In genomic region chr10:1281402-1281782, GRCh38 we compare ENCODE assay signal across 18 cellular contexts.
A peak's percentile ranks its signal among the peaks of the same experiment; 100 is the strongest.
DNase-seq lines count a peak whose midpoint lies in the region; ATAC-seq, FAIRE-seq and TF ChIP-seq lines count a peak whose summit lies in the region.
"Had no signal": no experiment of that assay in that cellular context is flagged by ENCODE, and none has a peak within 500 bp of the region (broad histone marks: within the 10 kb centered on the region; RNA-seq: fewer than 3 reads in every experiment).

No MANE protein-coding gene starts in this region.

- CTCF ChIA-PET in H1 (lab: Charles Lee; ENCODE audit: partially characterized antibody) = interaction anchor here (1.2 kb wide), 1 partner anchor 112 kb away, joined by 3 read pairs; no protein-coding TSS in a partner anchor

- H2BK120ac ChIP-seq in H1 (replicated peaks; ENCODE audit: low read depth, low read length) = no peak overlapping the region

- no peak overlapping the region for H3K18ac ChIP-seq in H1 (ENCODE audit: extremely low read depth, low read length)

- H2BK15ac ChIP-seq in H1 (ENCODE audit: low read length) = no peak overlapping the region

- no peak overlapping the region for H3K27ac ChIP-seq in H1 (ENCODE audit: low read depth, low read length)
- H3K27ac ChIP-seq: 22Rv1, A549 had no signal

- peaks cover 5% of the 10 kb centered on the region for H3K36me3 Mint-ChIP-seq in osteocyte (ENCODE audit: unreplicated experiment)
- H3K36me3 Mint-ChIP-seq: CD14-positive monocyte; CD4-positive, alpha-beta memory T cell had no signal

- no peaks in the 10 kb centered on the region for H3K36me3 ChIP-seq in H1 (ENCODE audit: control insufficient read depth in 2 of 4, insufficient read depth in 4 of 4, low read length in 3 of 4)

- TF ChIP-seq CTCF in H1 (IDR thresholded peaks at IDR 0.05; ENCODE audit: control extremely low read depth in 1 of 3, insufficient read depth in 1 of 3, low read depth in 1 of 3, low read length in 3 of 3) = no peak
- TF ChIP-seq CTCF in osteocyte (IDR thresholded peaks at IDR 0.05) = no peak
- TF ChIP-seq CTCF in omental fat pad (IDR thresholded peaks at IDR 0.05) = no peak

- H3K79me2 ChIP-seq in H1 (ENCODE audit: control insufficient read depth in 1 of 2, insufficient read depth in 2 of 2, low read length in 2 of 2) = no peaks in the 10 kb centered on the region

- H3K4me3 ChIP-seq in H1 (ENCODE audit: extremely low read depth in 1 of 4, insufficient read depth in 2 of 4, low read depth in 3 of 4, low read length in 4 of 4) = no peak overlapping the region
- H3K4me3 ChIP-seq: A549, GM23338 had no signal

- peak overlapping the region; percentile 34 for H4K91ac ChIP-seq in H1 (replicated peaks; ENCODE audit: insufficient read length, low read length)

- no peaks in the 10 kb centered on the region for H4K20me1 ChIP-seq in H1 (replicated peaks in 1 of 2; ENCODE audit: control insufficient read depth in 1 of 2, insufficient read depth in 2 of 2, low read length in 2 of 2)

- no peak for TF ChIP-seq POLR2A in H1 (IDR thresholded peaks at IDR 0.05; ENCODE audit: control extremely low read depth in 1 of 2, low read depth in 2 of 2, low read length in 2 of 2)

- H2AK5ac ChIP-seq in H1 (ENCODE audit: low read depth, low read length) = no peak overlapping the region

- H3K4ac ChIP-seq in H1 (replicated peaks; ENCODE audit: insufficient read length, low read depth, low read length) = no peak overlapping the region

- H2BK5ac ChIP-seq in H1 (ENCODE audit: low read depth, low read length) = no peak overlapping the region

- POLR2A ChIA-PET in H1 (lab: Charles Lee; ENCODE audit: partially characterized antibody) = interaction anchor here (2.3 kb wide), 1 partner anchor 11 kb away, joined by 7 read pairs; no protein-coding TSS in a partner anchor

- ATAC-seq in activated CD4-positive, CD25-positive, alpha-beta regulatory T cell treated with anti-CD3 and anti-CD28 coated beads, Interleukin-2, amount 50 U/mL, for 24 hours = no peak
- no peak for ATAC-seq in omental fat pad (ENCODE audit: low FRiP score)
- ATAC-seq: A549, GM23338 had no signal

- WGBS in H1 (ENCODE audit: extremely low coverage in 1 of 2, insufficient coverage in 1 of 2, insufficient read length in 1 of 2, insufficient replicate concordance in 2 of 2, low coverage in 1 of 2, low lambda C conversion rate in 2 of 2, missing lambda C conversion rate in 1 of 2), 2 experiments = 93% methylated on average over 9 of the region's 9 CpGs; no CpG with 5 or more reads in 1 of the 2 experiments

- H3K4me2 ChIP-seq in H1 (ENCODE audit: insufficient read depth in 1 of 2, low read depth in 2 of 2, low read length in 2 of 2) = no peak overlapping the region
- H3K4me2 ChIP-seq: A549, GM23338 had no signal

- H3K14ac ChIP-seq in H1 (ENCODE audit: insufficient read length) = no peak overlapping the region

- H2BK12ac ChIP-seq in H1 (ENCODE audit: low read depth, low read length) = no peak overlapping the region

- H2BK20ac ChIP-seq in H1 (ENCODE audit: low read length) = no peak overlapping the region

- H3K4me3 Mint-ChIP-seq in osteocyte (ENCODE audit: unreplicated experiment) = no peak overlapping the region
- H3K4me3 Mint-ChIP-seq: CD14-positive monocyte; CD4-positive, alpha-beta memory T cell; GM23338 had no signal

- no peaks in the 10 kb centered on the region for H3K79me1 ChIP-seq in H1 (ENCODE audit: low read depth, low read length)

- no peak for TF ChIP-seq RAD21 in H1 (IDR thresholded peaks at IDR 0.05 in 1 of 2, conservative IDR thresholded peaks at IDR 0.05 in 1 of 2; ENCODE audit: low read depth in 2 of 2, low read length in 2 of 2)

- H3K56ac ChIP-seq in H1 (replicated peaks; ENCODE audit: insufficient read length, low read depth, low read length) = no peak overlapping the region

- no peak for FAIRE-seq in H1 (lab: Jason Lieb, UNC)
- FAIRE-seq: A549 had no signal

- no peaks in the 10 kb centered on the region for H3K9me3 ChIP-seq in H1 (ENCODE audit: insufficient read depth in 2 of 2, low read depth in 1 of 2, low read length in 1 of 2)
- H3K9me3 ChIP-seq: A549 had no signal

- no peak overlapping the region for H4K5ac ChIP-seq in H1 (ENCODE audit: insufficient read length, low read depth, low read length)

- peak; percentile 6 for DNase-seq in activated CD4-positive, CD25-positive, alpha-beta regulatory T cell treated with anti-CD3 and anti-CD28 coated beads, Interleukin-2, amount 50 U/mL, for 72 hours
- DNase-seq in H1 (ENCODE audit: low read depth in 1 of 2, low spot score in 2 of 2) (no peak), mucosa of gallbladder (ENCODE audit: low spot score) (peak; percentile 4), osteocyte (ENCODE audit: extremely low spot score, unreplicated experiment) (peak; percentile 60), SIG-M5 treated with dmso at 0.1 percent for 504 hours (lab: John Stamatoyannopoulos, UW; ENCODE audit: unreplicated experiment) (no peak), T-helper 1 cell (no peak), omental fat pad (ENCODE audit: low spot score) (no peak)
- DNase-seq: AML-193; Calu3; CD4-positive, alpha-beta memory T cell; DMS79 treated with DMSO at 0.1 percent for 48 hours; GF-D8; H7 had no signal

- no peak overlapping the region for H3K23ac ChIP-seq in H1 (ENCODE audit: insufficient read length)

- no peaks in the 10 kb centered on the region for H3K27me3 Mint-ChIP-seq in osteocyte (ENCODE audit: unreplicated experiment)

- H3K4me1 Mint-ChIP-seq in osteocyte (ENCODE audit: unreplicated experiment) = peaks cover 39% of the 10 kb centered on the region
- H3K4me1 Mint-ChIP-seq: CD14-positive monocyte, GM23338 had no signal

- no peaks in the 10 kb centered on the region; a peak in 1 of 7 replicates for H3K27me3 ChIP-seq in H1 (replicated peaks in 1 of 4; ENCODE audit: control insufficient read depth in 3 of 4, extremely low read depth in 1 of 4, insufficient read depth in 3 of 4, low read length in 3 of 4)

- no peak overlapping the region for H2AFZ ChIP-seq in H1 (ENCODE audit: low read length)
- H2AFZ ChIP-seq: GM23338 had no signal

- H4K8ac ChIP-seq in H1 (ENCODE audit: extremely low read depth, insufficient read depth, low read length) = no peak overlapping the region

- no peak overlapping the region for H3K27ac Mint-ChIP-seq in osteocyte (ENCODE audit: unreplicated experiment)
- H3K27ac Mint-ChIP-seq: CD14-positive monocyte; CD4-positive, alpha-beta memory T cell; GM23338 had no signal

- no peaks in the 10 kb centered on the region for H3K9me3 Mint-ChIP-seq in osteocyte (ENCODE audit: unreplicated experiment)
- H3K9me3 Mint-ChIP-seq: CD4-positive, alpha-beta memory T cell; GM23338 had no signal

- no peaks in the 10 kb centered on the region; a peak in 1 of 7 replicates for H3K4me1 ChIP-seq in H1 (replicated peaks in 1 of 4; ENCODE audit: control insufficient read depth in 3 of 4, insufficient read depth in 4 of 4, low read length in 3 of 4)
- H3K4me1 ChIP-seq: A549 had no signal

- no peak overlapping the region for H3K9ac ChIP-seq in H1 (replicated peaks in 1 of 4; ENCODE audit: extremely low read depth in 1 of 4, low read depth in 3 of 4, low read length in 3 of 4)

- no peak for TF ChIP-seq EP300 in H1 (IDR thresholded peaks at IDR 0.05; ENCODE audit: borderline replicate concordance in 1 of 2, low read depth in 2 of 2, low read length in 2 of 2)

- no peaks in the 10 kb centered on the region for H3K23me2 ChIP-seq in H1 (ENCODE audit: low read depth, low read length)

TF ChIP-seq in H1, 55 proteins besides CTCF, POLR2A, EP300 and RAD21 (continues in another document):
- no peak for TF ChIP-seq KDM5A (IDR thresholded peaks at IDR 0.05; ENCODE audit: low read length)
- TF ChIP-seq, protein P1, sequence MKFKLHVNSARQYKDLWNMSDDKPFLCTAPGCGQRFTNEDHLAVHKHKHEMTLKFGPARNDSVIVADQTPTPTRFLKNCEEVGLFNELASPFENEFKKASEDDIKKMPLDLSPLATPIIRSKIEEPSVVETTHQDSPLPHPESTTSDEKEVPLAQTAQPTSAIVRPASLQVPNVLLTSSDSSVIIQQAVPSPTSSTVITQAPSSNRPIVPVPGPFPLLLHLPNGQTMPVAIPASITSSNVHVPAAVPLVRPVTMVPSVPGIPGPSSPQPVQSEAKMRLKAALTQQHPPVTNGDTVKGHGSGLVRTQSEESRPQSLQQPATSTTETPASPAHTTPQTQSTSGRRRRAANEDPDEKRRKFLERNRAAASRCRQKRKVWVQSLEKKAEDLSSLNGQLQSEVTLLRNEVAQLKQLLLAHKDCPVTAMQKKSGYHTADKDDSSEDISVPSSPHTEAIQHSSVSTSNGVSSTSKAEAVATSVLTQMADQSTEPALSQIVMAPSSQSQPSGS (IDR thresholded peaks at IDR 0.05; ENCODE audit: low read length) = no peak
- no peak for TF ChIP-seq SIRT6 (IDR thresholded peaks at IDR 0.05; ENCODE audit: low read length)
- no peak for TF ChIP-seq GTF2F1 (IDR thresholded peaks at IDR 0.05; ENCODE audit: borderline replicate concordance, low read depth, low read length)
- TF ChIP-seq BACH1 (IDR thresholded peaks at IDR 0.05; ENCODE audit: low read length) = no peak
- TF ChIP-seq FOSL1 (IDR thresholded peaks at IDR 0.05; ENCODE audit: insufficient read depth, low read depth, low read length) = no peak
- no peak for TF ChIP-seq NRF1 (IDR thresholded peaks at IDR 0.05; ENCODE audit: low read depth, low read length)
- TF ChIP-seq KDM4A (IDR thresholded peaks at IDR 0.05; ENCODE audit: low read depth, low read length, severe bottlenecking) = no peak
- no peak for TF ChIP-seq BCL11A (IDR thresholded peaks at IDR 0.05; ENCODE audit: low read depth in 2 of 2, low read length in 2 of 2)
- TF ChIP-seq NANOG (IDR thresholded peaks at IDR 0.05; ENCODE audit: insufficient read depth, low read depth, low read length, poor library complexity, severe bottlenecking) = no peak
- TF ChIP-seq HDAC2 (IDR thresholded peaks at IDR 0.05; ENCODE audit: borderline replicate concordance in 1 of 2, low read depth in 2 of 2, low read length in 2 of 2) = no peak

Comparison
In these comparisons a context has a peak if more than half of its experiments do, and no peak if none do; other contexts are left out.
1. DNase-seq: peak in activated CD4-positive, CD25-positive, alpha-beta regulatory T cell treated with anti-CD3 and anti-CD28 coated beads, Interleukin-2, amount 50 U/mL, for 72 hours (single experiment), mucosa of gallbladder (single experiment) and osteocyte (single experiment); none in H1 (0 of 2), SIG-M5 treated with dmso at 0.1 percent for 504 hours (single experiment), T-helper 1 cell (0 of 5) and omental fat pad (single experiment).